8 cellular contexts compared by ENCODE assay signal in the genomic region with DNA sequence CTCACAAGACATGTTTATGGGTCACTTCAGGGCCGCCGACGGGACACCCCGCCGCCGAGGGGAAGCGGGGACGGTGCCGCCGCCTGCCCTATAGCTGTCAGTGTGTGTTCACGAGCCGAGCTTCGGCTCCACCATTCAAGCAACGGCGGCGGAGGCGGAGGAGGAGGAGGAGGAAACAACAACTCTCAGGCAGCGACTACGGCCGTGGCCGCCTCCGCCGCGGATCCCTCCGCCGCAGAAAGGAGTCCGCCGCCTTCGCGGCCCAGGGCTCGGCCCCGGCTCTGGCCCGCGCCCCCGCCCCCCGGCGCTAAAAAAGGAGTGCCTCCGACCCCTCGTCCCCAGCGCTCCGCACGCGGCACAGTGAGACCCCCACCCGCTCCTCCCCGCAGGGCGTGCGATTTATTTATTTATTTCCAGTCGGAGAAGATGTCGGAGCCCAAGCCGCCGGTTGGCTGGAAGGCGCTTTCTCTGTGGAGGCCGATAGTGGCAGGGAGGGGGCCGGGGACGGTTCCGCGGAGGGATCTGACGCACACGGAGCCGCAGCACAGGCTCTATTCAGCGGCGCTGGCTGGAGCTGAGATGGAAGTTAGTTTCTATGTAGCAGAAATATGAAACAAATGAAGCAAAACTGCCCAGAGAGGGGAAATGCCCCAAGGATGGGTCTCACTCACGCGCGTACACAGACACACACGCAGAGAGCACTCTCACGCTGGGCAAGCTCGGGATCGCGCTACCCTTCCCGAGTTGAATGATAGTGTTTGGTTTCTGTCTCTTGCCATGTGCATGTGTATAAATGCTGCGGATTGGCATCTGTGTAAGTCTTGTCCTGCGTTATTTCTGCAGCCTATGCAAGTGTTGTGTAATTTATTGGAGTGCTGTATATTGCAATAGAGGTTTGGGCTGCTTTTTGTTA. TPM values are rescaled to one million over a fixed set of nuclear protein-coding genes. Genes with fewer than 3 reads are reported as not detected.
DNase-seq lines count a peak whose midpoint lies in the region; ATAC-seq, FAIRE-seq and TF ChIP-seq lines count a peak whose summit lies in the region.

A gene (minus strand): TSS at position 198 of the 913 bp plus-strand sequence. CDS start 186 bp downstream, at position 12.

- peak within 1 kb of the TSS; percentile 100 for H4K91ac ChIP-seq in trophoblast cell (ENCODE audit: low read depth, low read length)

- H3K27me3 Mint-ChIP-seq in activated naive CD8-positive, alpha-beta T cell treated with anti-CD3 and anti-CD28 coated beads, Interleukin-2, amount 50 U/mL, for 24 hours, result peaks cover 16% of the 10 kb centered on the region

- H3K9me3 ChIP-seq in cardiac muscle cell (ENCODE audit: low read depth), result no peaks in the 10 kb centered on the region
- no peaks in the 10 kb centered on the region for H3K9me3 ChIP-seq in trophoblast cell (ENCODE audit: insufficient read depth, low read depth, low read length)
- H3K9me3 ChIP-seq in tibial nerve, result no peaks in the 10 kb centered on the region

- H3K36me3 Mint-ChIP-seq in activated naive CD8-positive, alpha-beta T cell treated with anti-CD3 and anti-CD28 coated beads, Interleukin-2, amount 50 U/mL, for 24 hours (ENCODE audit: low read depth), result peaks cover 15% of the 10 kb centered on the region

- H3K27me3 ChIP-seq in cardiac muscle cell, result no peaks in the 10 kb centered on the region
- no peaks in the 10 kb centered on the region for H3K27me3 ChIP-seq in trophoblast cell (ENCODE audit: insufficient read depth, low read length)
- H3K27me3 ChIP-seq in tibial nerve, result no peaks in the 10 kb centered on the region

- H3K4ac ChIP-seq in trophoblast cell (ENCODE audit: low read depth, low read length), result peak within 1 kb of the TSS; percentile 91

- H2BK5ac ChIP-seq in trophoblast cell (ENCODE audit: low read depth, low read length, poor library complexity), result peak within 1 kb of the TSS; percentile 100

- TF ChIP-seq POLR2A in GM12892 (IDR thresholded peaks at IDR 0.05; ENCODE audit: low read depth, low read length) (peak; percentile 76; the same call in 1 of the 2 replicates), tibial nerve (IDR thresholded peaks at IDR 0.05) (peak; percentile 41 to 70)

- no peak within 1 kb of the TSS for H2AK5ac ChIP-seq in trophoblast cell (ENCODE audit: low read length)

- H2BK120ac ChIP-seq in trophoblast cell (ENCODE audit: insufficient read depth, low read length, poor library complexity), result peak within 1 kb of the TSS; percentile 100

- H3K9me3 Mint-ChIP-seq in activated naive CD8-positive, alpha-beta T cell treated with anti-CD3 and anti-CD28 coated beads, Interleukin-2, amount 50 U/mL, for 24 hours, result no peaks in the 10 kb centered on the region

- H3K79me1 ChIP-seq in trophoblast cell (ENCODE audit: low read length), result peaks cover 9% of the 10 kb centered on the region

- peak within 1 kb of the TSS; percentile 92 for H3K27ac Mint-ChIP-seq in activated naive CD8-positive, alpha-beta T cell treated with anti-CD3 and anti-CD28 coated beads, Interleukin-2, amount 50 U/mL, for 24 hours

- peaks cover 43% of the 10 kb centered on the region for H3K4me1 Mint-ChIP-seq in activated naive CD8-positive, alpha-beta T cell treated with anti-CD3 and anti-CD28 coated beads, Interleukin-2, amount 50 U/mL, for 24 hours

- H3K9ac ChIP-seq in trophoblast cell (ENCODE audit: low read length), result peak within 1 kb of the TSS; percentile 96

- H2BK12ac ChIP-seq in trophoblast cell (ENCODE audit: low read length), result peak within 1 kb of the TSS; percentile 95

- H3K14ac ChIP-seq in trophoblast cell (ENCODE audit: low read length), result peak within 1 kb of the TSS; percentile 98

- TF ChIP-seq CTCF in cardiac muscle cell (IDR thresholded peaks at IDR 0.05; ENCODE audit: low read depth, low read length) (no peak), tibial nerve (IDR thresholded peaks at IDR 0.05) (peak in 1 of 5 experiments; percentile 43)

- peak within 1 kb of the TSS; percentile 97 for H3K4me3 ChIP-seq in cardiac muscle cell
- H3K4me3 ChIP-seq in trophoblast cell (ENCODE audit: low read depth, low read length), result peak within 1 kb of the TSS; percentile 86
- H3K4me3 ChIP-seq in tibial nerve, result peak within 1 kb of the TSS; percentile 77 to 97 (median 85)

- H3K18ac ChIP-seq in trophoblast cell (ENCODE audit: low read length), result peak within 1 kb of the TSS; percentile 98

- H3K23ac ChIP-seq in trophoblast cell (ENCODE audit: low read length), result no peak within 1 kb of the TSS

- H4K8ac ChIP-seq in trophoblast cell (ENCODE audit: low read depth, low read length), result peak within 1 kb of the TSS; percentile 98

- H2AFZ ChIP-seq in trophoblast cell (ENCODE audit: insufficient read depth, low read length, poor library complexity), result peak within 1 kb of the TSS; percentile 97

- H3K79me2 ChIP-seq in trophoblast cell (ENCODE audit: control insufficient read depth, insufficient read depth, low read length, poor library complexity), result peaks cover 8% of the 10 kb centered on the region

- ATAC-seq in HG02840 (IDR thresholded peaks at IDR 0.05; ENCODE audit: low FRiP score, unreplicated experiment), result peak; percentile 66
- peak; percentile 80 for ATAC-seq in activated naive CD8-positive, alpha-beta T cell treated with anti-CD3 and anti-CD28 coated beads, Interleukin-2, amount 50 U/mL, for 24 hours

- H3K4me2 ChIP-seq in trophoblast cell (ENCODE audit: low read length), result peak within 1 kb of the TSS; percentile 72

- H4K12ac ChIP-seq in trophoblast cell (ENCODE audit: low read depth, low read length), result peak within 1 kb of the TSS; percentile 99

- H3K27ac ChIP-seq in cardiac muscle cell, result peak within 1 kb of the TSS; percentile 99
- peak within 1 kb of the TSS; percentile 96 for H3K27ac ChIP-seq in trophoblast cell (ENCODE audit: low read depth, low read length)
- H3K27ac ChIP-seq in tibial nerve, result peak within 1 kb of the TSS; percentile 99 to 100 (median 100)

- H3K4me1 ChIP-seq in cardiac muscle cell (ENCODE audit: low read depth), result peaks cover 24% of the 10 kb centered on the region
- no peaks in the 10 kb centered on the region for H3K4me1 ChIP-seq in trophoblast cell (ENCODE audit: control insufficient read depth in 1 of 2, insufficient read depth in 2 of 2, low read length in 2 of 2)
- H3K4me1 ChIP-seq in tibial nerve, result peaks cover 0 to 43% (median 20%) of the 10 kb centered on the region in 4 donors

- peak; percentile 89 for FAIRE-seq in GM12892 (lab: Jason Lieb, UNC)

- H3K36me3 ChIP-seq in cardiac muscle cell (no peaks in the 10 kb centered on the region), trophoblast cell (ENCODE audit: control insufficient read depth in 1 of 2, insufficient read depth in 2 of 2, low read length in 2 of 2) (no peaks in the 10 kb centered on the region), tibial nerve (no peaks in the 10 kb centered on the region)

- DNase-seq in GM12892 (ENCODE audit: insufficient read length) (peak; percentile 36), NCI-H1436 (lab: John Stamatoyannopoulos, UW) (peak; percentile 90), SW480 (ENCODE audit: low spot score) (peak; percentile 91), cardiac muscle cell (ENCODE audit: low read depth in 1 of 2, low spot score in 1 of 2) (peak; percentile 94 to 99), trophoblast cell (peak; percentile 94 to 95), tibial nerve (ENCODE audit: low spot score in 2 of 2) (peak; percentile 87 to 91)
- DNase-seq in activated naive CD8-positive, alpha-beta T cell treated with anti-CD3 and anti-CD28 coated beads, Interleukin-2, amount 50 U/mL, for 24 hours, result peak; percentile 90

- peak; percentile 22 to 87 for TF ChIP-seq EP300 in tibial nerve (IDR thresholded peaks at IDR 0.05)

- WGBS in trophoblast cell (ENCODE audit: extremely low coverage, insufficient coverage, insufficient read length), result no CpG with 5 or more reads among the region's 73 CpGs
- WGBS in tibial nerve, 2 donors, result 1% methylated on average over 25 to 56 of the region's 73 CpGs

- H3K4me3 Mint-ChIP-seq in activated naive CD8-positive, alpha-beta T cell treated with anti-CD3 and anti-CD28 coated beads, Interleukin-2, amount 50 U/mL, for 24 hours, result peak within 1 kb of the TSS; percentile 92

RNA-seq across cellular contexts. Expression of the gene that starts here (rescaled TPM):
- 19.7 TPM for polyA plus RNA-seq in GM12892 (2012; ENCODE audit: missing spikeins)
- total RNA-seq in cardiac muscle cell (13.0 and 26.5 TPM in 2 replicates), tibial nerve (10 to 100 TPM; 32.2 to 41.0 (median 36.8) TPM)
- 14.8 and 19.2 TPM in 2 replicates for polyA plus RNA-seq in cardiac muscle cell
- 16.6 and 17.6 TPM in 2 replicates for polyA plus RNA-seq in trophoblast cell (2013)

Comparison
In these comparisons a context has a peak if more than half of its experiments do, and no peak if none do; other contexts are left out.
1. Peak in every context shown above with its lines: DNase-seq, ATAC-seq, H3K4me3 ChIP-seq and H3K27ac ChIP-seq.
2. DNase-seq: peak in every context shown above with its lines; median percentile 96 in cardiac muscle cell; 94 in trophoblast cell; 91 in SW480; 90 in NCI-H1436; 90 in activated naive CD8-positive, alpha-beta T cell treated with anti-CD3 and anti-CD28 coated beads, Interleukin-2, amount 50 U/mL, for 24 hours; 89 in tibial nerve; 36 in GM12892.